In the genomic region with DNA sequence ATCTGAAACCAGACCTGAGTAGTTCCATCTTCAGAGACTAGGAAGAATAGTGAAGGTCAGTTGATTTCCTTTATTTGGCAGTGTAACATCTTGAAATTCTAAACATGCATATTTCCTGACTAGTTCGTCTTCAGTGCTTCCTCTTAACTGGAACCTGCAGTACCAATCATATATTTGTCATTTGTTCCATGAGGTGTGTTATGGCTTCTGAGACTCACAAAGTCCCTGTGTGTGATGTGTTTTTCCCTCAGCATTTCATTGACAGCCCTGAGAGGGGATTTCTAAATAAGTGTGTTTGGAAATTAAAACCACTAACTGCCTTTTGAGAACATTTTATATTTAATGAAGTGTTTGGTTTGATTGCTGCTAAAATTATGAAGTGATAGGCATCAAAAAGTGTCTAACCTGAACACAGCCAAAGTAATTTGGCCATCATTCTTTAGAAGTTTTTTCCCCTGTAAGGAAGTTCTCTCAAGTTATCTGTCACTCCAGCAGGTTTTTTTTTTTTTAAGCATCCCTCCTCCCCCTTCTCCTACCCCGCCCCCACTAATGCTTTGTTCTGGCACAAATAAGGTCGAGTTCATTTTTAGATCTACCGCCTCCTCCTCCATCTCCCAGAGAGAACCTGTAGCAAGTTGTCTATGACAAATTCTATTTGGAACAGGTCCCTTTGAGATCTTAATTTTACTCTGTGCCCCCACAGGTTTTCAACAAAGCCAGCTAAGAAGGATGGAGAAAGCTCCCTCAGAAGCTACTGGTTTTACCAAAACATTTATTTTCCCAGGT, we compare ENCODE assay signal across 13 cellular contexts.
DNase-seq lines count a peak whose midpoint lies in the region; ATAC-seq and TF ChIP-seq lines count a peak whose summit lies in the region.
"Had no signal": no experiment of that assay in that cellular context is flagged by ENCODE, and none has a peak within 500 bp of the region (broad histone marks: within the 10 kb centered on the region; RNA-seq: fewer than 3 reads in every experiment).

No MANE protein-coding gene starts in this region.

- H2AFZ ChIP-seq in GM23338 = no peak overlapping the region

- no peak overlapping the region for H3K4me2 ChIP-seq in GM23338

- no peak for TF ChIP-seq EP300 in ovary (IDR thresholded peaks at IDR 0.05)

- no peak overlapping the region for H3K4me3 ChIP-seq in CD4-positive, CD25-positive, alpha-beta regulatory T cell (ENCODE audit: low read depth, low read length)
- H3K4me3 ChIP-seq in GM23338 (no peak overlapping the region), ovary (no peak overlapping the region)

- intact Hi-C loops in ovary (cut with DNase I) = no loop called here

- TF ChIP-seq CTCF in GM23338 (conservative IDR thresholded peaks at IDR 0.05; ENCODE audit: low read depth in 2 of 2) (no peak), GM10266 (IDR thresholded peaks at IDR 0.05; ENCODE audit: control insufficient read depth, insufficient read depth, low read depth, missing control alignments) (no peak), ovary (IDR thresholded peaks at IDR 0.05) (no peak)

- no peaks in the 10 kb centered on the region for H3K79me2 ChIP-seq in GM23338 (replicated peaks; ENCODE audit: insufficient read depth)

- H3K9me2 ChIP-seq in GM23338 (ENCODE audit: insufficient read depth) = no peaks in the 10 kb centered on the region

- ATAC-seq in CD4-positive, CD25-positive, alpha-beta regulatory T cell (ENCODE audit: low read depth in 2 of 2) = no peak
- no peak for ATAC-seq in GM23338

- DNase-seq in CD4-positive, CD25-positive, alpha-beta regulatory T cell = no peak
- DNase-seq in GM23338 (ENCODE audit: low spot score) (no peak), DMS53 (lab: John Stamatoyannopoulos, UW) (no peak), KG1 (lab: John Stamatoyannopoulos, UW) (no peak), GM10266 (ENCODE audit: extremely low spot score) (no peak), ovary (no peak)
- peak; percentile 33 for DNase-seq in activated naive CD8-positive, alpha-beta T cell treated with anti-CD3 and anti-CD28 coated beads for 36 hours
- DNase-seq in stimulated activated CD4-positive, alpha-beta T cell treated with anti-CD3 and anti-CD28 coated beads, Interleukin-1b, Interleukin-23, amount 100 ng/mL, for 24 hours (ENCODE audit: low read depth in 4 of 4, low spot score in 1 of 4) = peak in 3 of 4 experiments; percentile 7 to 25 (median 13)
- DNase-seq: AML-193, hippocampal formation, MV-4-11, NCI-H2081 treated with DMSO at 0.1 percent for 48 hours had no signal

- no peaks in the 10 kb centered on the region for H3K27me3 Mint-ChIP-seq in CD4-positive, CD25-positive, alpha-beta regulatory T cell
- H3K27me3 Mint-ChIP-seq in GM23338 (ENCODE audit: insufficient read depth, low read depth, poor library complexity) = no peaks in the 10 kb centered on the region
- H3K27me3 Mint-ChIP-seq in activated naive CD8-positive, alpha-beta T cell treated with anti-CD3 and anti-CD28 coated beads for 36 hours = no peaks in the 10 kb centered on the region

- H3K36me3 ChIP-seq in CD4-positive, CD25-positive, alpha-beta regulatory T cell (ENCODE audit: control insufficient read depth, insufficient read depth, low read length) = peaks cover 64% of the 10 kb centered on the region
- no peaks in the 10 kb centered on the region; the same call in 1 of the 2 replicates for H3K36me3 ChIP-seq in GM23338 (ENCODE audit: insufficient read depth)
- no peaks in the 10 kb centered on the region for H3K36me3 ChIP-seq in ovary

- H3K27me3 ChIP-seq in CD4-positive, CD25-positive, alpha-beta regulatory T cell (ENCODE audit: control insufficient read depth, insufficient read depth, low read length) = no peaks in the 10 kb centered on the region
- H3K27me3 ChIP-seq in GM23338 (ENCODE audit: insufficient read depth) (no peaks in the 10 kb centered on the region), ovary (no peaks in the 10 kb centered on the region)

- H3K4me1 ChIP-seq in CD4-positive, CD25-positive, alpha-beta regulatory T cell (ENCODE audit: control insufficient read depth, insufficient read depth, low read length, poor library complexity, severe bottlenecking) = no peaks in the 10 kb centered on the region
- no peaks in the 10 kb centered on the region for H3K4me1 ChIP-seq in GM23338 (ENCODE audit: insufficient read depth)
- no peaks in the 10 kb centered on the region for H3K4me1 ChIP-seq in ovary (ENCODE audit: insufficient read depth)

- no peak overlapping the region for H3K27ac ChIP-seq in CD4-positive, CD25-positive, alpha-beta regulatory T cell (ENCODE audit: insufficient read depth, low read length, poor library complexity, severe bottlenecking)
- H3K27ac ChIP-seq in GM23338 (ENCODE audit: low read depth) (no peak overlapping the region), ovary (no peak overlapping the region)

- H3F3A ChIP-seq in GM23338 (replicated peaks; ENCODE audit: low read depth) = no peaks in the 10 kb centered on the region

- no peak for TF ChIP-seq POLR2A in ovary (IDR thresholded peaks at IDR 0.05)

- H3K9me3 ChIP-seq in CD4-positive, CD25-positive, alpha-beta regulatory T cell (ENCODE audit: control insufficient read depth in 2 of 2, low read length in 2 of 2) = no peaks in the 10 kb centered on the region
- H3K9me3 ChIP-seq in ovary = no peaks in the 10 kb centered on the region

- H3K4me3 Mint-ChIP-seq in CD4-positive, CD25-positive, alpha-beta regulatory T cell = no peak overlapping the region
- no peak overlapping the region for H3K4me3 Mint-ChIP-seq in GM23338
- peak overlapping the region; percentile 65 for H3K4me3 Mint-ChIP-seq in activated naive CD8-positive, alpha-beta T cell treated with anti-CD3 and anti-CD28 coated beads for 36 hours
- H3K4me3 Mint-ChIP-seq: mesothelial cell of epicardium had no signal

- 41 to 51% (median 42%) methylated on average over 4 of the region's 4 CpGs for WGBS in ovary, 3 donors

- peak overlapping the region; percentile 14 to 83 (median 52) for H3K27ac Mint-ChIP-seq in CD4-positive, CD25-positive, alpha-beta regulatory T cell
- peak overlapping the region; percentile 26; the same call in 1 of the 2 replicates for H3K27ac Mint-ChIP-seq in GM23338
- peak overlapping the region; percentile 94 for H3K27ac Mint-ChIP-seq in activated naive CD8-positive, alpha-beta T cell treated with anti-CD3 and anti-CD28 coated beads for 36 hours
- H3K27ac Mint-ChIP-seq: mesothelial cell of epicardium had no signal

- H3K4me1 Mint-ChIP-seq in CD4-positive, CD25-positive, alpha-beta regulatory T cell = peaks cover 14 to 24% (median 16%) of the 10 kb centered on the region in 4 donors
- peaks cover 8% of the 10 kb centered on the region; the same call in 2 of the 3 replicates for H3K4me1 Mint-ChIP-seq in GM23338
- peaks cover 52% of the 10 kb centered on the region for H3K4me1 Mint-ChIP-seq in activated naive CD8-positive, alpha-beta T cell treated with anti-CD3 and anti-CD28 coated beads for 36 hours

- no peaks in the 10 kb centered on the region for H3K9me3 Mint-ChIP-seq in CD4-positive, CD25-positive, alpha-beta regulatory T cell
- no peaks in the 10 kb centered on the region for H3K9me3 Mint-ChIP-seq in GM23338
- H3K9me3 Mint-ChIP-seq in activated naive CD8-positive, alpha-beta T cell treated with anti-CD3 and anti-CD28 coated beads for 36 hours = no peaks in the 10 kb centered on the region
- H3K9me3 Mint-ChIP-seq: mesothelial cell of epicardium had no signal

- peaks cover 32% of the 10 kb centered on the region for H3K36me3 Mint-ChIP-seq in CD4-positive, CD25-positive, alpha-beta regulatory T cell
- H3K36me3 Mint-ChIP-seq in GM23338 (ENCODE audit: low read depth) = peaks cover 4% of the 10 kb centered on the region; the same call in 2 of the 3 replicates
- H3K36me3 Mint-ChIP-seq in activated naive CD8-positive, alpha-beta T cell treated with anti-CD3 and anti-CD28 coated beads for 36 hours = peaks cover 16% of the 10 kb centered on the region
- H3K36me3 Mint-ChIP-seq: mesothelial cell of epicardium had no signal

- no peaks in the 10 kb centered on the region for H4K20me1 ChIP-seq in GM23338 (replicated peaks; ENCODE audit: insufficient read depth)

Comparison
In these comparisons a context has a peak if more than half of its experiments do, and no peak if none do; other contexts are left out.
1. DNase-seq: peak in activated naive CD8-positive, alpha-beta T cell treated with anti-CD3 and anti-CD28 coated beads for 36 hours (single experiment) and stimulated activated CD4-positive, alpha-beta T cell treated with anti-CD3 and anti-CD28 coated beads, Interleukin-1b, Interleukin-23, amount 100 ng/mL, for 24 hours (3 of 4); none in CD4-positive, CD25-positive, alpha-beta regulatory T cell (0 of 3), GM23338 (single experiment), DMS53 (single experiment), KG1 (single experiment), GM10266 (single experiment) and ovary (0 of 5).
2. H3K27ac Mint-ChIP-seq: peak in every context shown above with its lines; median percentile 94 in activated naive CD8-positive, alpha-beta T cell treated with anti-CD3 and anti-CD28 coated beads for 36 hours; 52 in CD4-positive, CD25-positive, alpha-beta regulatory T cell; 26 in GM23338.